1 cellular context compared by ENCODE assay signal in the genomic region with DNA sequence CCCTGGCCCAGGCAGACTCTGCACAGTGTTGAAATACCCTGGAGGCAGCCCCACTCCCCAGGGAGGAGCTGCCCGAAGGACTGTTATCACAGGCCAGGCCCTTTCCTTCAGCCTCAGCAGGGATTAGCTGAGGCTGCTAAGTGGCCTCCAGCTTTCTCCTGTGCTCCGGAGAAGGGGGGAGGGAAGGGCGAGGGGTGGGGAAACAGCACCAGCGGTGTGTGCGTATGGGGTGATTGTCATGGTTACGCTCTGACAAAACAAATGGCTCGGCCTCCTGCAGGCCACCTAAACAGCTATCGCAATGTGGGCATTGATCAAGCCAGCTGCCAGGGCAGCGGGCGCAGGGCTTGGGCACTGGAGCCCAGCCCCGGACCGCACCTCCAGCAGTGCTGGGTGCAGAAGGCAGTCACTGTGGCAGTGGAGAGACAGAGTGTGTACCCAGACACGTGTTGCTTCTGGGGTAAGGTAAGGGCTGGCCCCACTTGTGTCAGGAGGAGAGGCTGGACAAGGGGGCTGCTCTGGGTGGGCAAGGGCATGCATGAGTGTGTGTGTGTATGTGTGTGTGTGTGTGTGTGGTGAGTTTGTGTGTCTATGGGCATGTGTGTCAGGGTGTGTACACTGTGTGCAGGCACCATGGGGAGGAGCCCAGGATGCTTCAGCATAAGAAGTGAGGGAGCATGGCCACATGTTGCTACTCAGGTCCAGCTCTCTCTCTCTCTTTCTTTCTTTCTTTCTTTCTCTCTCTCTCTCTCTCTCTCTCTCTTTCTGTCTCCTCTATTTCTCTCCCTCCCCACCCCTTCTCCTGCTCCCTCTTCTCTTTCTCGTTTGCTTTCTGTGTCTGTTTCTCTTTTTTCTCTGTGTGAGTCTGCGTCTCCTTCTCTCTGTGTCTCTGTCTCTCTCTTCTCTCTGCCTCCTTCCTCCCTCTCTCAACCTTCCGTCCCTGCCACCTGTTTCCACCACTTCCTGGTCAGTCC.
TF ChIP-seq lines count a peak whose summit lies in the region.

A gene with protein sequence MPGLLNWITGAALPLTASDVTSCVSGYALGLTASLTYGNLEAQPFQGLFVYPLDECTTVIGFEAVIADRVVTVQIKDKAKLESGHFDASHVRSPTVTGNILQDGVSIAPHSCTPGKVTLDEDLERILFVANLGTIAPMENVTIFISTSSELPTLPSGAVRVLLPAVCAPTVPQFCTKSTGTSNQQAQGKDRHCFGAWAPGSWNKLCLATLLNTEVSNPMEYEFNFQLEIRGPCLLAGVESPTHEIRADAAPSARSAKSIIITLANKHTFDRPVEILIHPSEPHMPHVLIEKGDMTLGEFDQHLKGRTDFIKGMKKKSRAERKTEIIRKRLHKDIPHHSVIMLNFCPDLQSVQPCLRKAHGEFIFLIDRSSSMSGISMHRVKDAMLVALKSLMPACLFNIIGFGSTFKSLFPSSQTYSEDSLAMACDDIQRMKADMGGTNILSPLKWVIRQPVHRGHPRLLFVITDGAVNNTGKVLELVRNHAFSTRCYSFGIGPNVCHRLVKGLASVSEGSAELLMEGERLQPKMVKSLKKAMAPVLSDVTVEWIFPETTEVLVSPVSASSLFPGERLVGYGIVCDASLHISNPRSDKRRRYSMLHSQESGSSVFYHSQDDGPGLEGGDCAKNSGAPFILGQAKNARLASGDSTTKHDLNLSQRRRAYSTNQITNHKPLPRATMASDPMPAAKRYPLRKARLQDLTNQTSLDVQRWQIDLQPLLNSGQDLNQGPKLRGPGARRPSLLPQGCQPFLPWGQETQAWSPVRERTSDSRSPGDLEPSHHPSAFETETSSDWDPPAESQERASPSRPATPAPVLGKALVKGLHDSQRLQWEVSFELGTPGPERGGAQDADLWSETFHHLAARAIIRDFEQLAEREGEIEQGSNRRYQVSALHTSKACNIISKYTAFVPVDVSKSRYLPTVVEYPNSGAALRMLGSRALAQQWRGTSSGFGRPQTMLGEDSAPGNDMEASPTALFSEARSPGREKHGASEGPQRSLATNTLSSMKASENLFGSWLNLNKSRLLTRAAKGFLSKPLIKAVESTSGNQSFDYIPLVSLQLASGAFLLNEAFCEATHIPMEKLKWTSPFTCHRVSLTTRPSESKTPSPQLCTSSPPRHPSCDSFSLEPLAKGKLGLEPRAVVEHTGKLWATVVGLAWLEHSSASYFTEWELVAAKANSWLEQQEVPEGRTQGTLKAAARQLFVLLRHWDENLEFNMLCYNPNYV (plus strand): TSS at position 252 of the 974 bp plus-strand sequence. CDS start 19,727 bp downstream, outside the sequence.

TF ChIP-seq in HepG2, 621 proteins besides CTCF, POLR2A, EP300 and RAD21:
- no peak for TF ChIP-seq STAG1 (CRISPR knock-in tag; IDR thresholded peaks at IDR 0.05)
- TF ChIP-seq, protein P1, sequence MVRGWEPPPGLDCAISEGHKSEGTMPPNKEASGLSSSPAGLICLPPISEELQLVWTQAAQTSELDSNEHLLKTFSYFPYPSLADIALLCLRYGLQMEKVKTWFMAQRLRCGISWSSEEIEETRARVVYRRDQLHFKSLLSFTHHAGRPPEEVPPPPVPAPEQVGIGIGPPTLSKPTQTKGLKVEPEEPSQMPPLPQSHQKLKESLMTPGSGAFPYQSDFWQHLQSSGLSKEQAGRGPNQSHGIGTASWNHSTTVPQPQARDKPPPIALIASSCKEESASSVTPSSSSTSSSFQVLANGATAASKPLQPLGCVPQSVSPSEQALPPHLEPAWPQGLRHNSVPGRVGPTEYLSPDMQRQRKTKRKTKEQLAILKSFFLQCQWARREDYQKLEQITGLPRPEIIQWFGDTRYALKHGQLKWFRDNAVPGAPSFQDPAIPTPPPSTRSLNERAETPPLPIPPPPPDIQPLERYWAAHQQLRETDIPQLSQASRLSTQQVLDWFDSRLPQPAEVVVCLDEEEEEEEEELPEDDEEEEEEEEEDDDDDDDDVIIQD (CRISPR knock-in tag; IDR thresholded peaks at IDR 0.05; ENCODE audit: low read depth) = no peak
- TF ChIP-seq ZNF382 (CRISPR knock-in tag; IDR thresholded peaks at IDR 0.05; ENCODE audit: borderline replicate concordance) = no peak
- TF ChIP-seq BHLHE40 (IDR thresholded peaks at IDR 0.05; ENCODE audit: low read length) = no peak
- TF ChIP-seq PCBP2 (optimal IDR thresholded peaks at IDR 0.05; ENCODE audit: low read depth, low read length, poor library complexity, severe bottlenecking) = no peak
- TF ChIP-seq, protein P2, sequence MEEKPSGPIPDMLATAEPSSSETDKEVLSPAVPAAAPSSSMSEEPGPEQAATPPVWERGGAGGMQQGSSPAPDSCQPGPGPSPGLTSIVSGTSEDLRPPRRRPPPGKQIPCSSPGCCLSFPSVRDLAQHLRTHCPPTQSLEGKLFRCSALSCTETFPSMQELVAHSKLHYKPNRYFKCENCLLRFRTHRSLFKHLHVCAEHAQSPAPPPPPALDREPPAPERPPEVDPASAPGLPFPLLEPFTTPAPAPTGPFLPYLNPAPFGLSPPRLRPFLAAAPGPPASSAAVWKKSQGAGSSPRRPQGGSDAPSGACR (CRISPR knock-in tag; IDR thresholded peaks at IDR 0.05) = no peak
- no peak for TF ChIP-seq ATF1 (CRISPR knock-in tag; IDR thresholded peaks at IDR 0.05)
- TF ChIP-seq ZBTB42 (CRISPR knock-in tag; IDR thresholded peaks at IDR 0.05) = no peak
- TF ChIP-seq ZNF556 (CRISPR knock-in tag; IDR thresholded peaks at IDR 0.05; ENCODE audit: borderline replicate concordance) = no peak
- TF ChIP-seq KLF15 (CRISPR knock-in tag; IDR thresholded peaks at IDR 0.05; ENCODE audit: borderline replicate concordance) = no peak
- TF ChIP-seq, protein P3, sequence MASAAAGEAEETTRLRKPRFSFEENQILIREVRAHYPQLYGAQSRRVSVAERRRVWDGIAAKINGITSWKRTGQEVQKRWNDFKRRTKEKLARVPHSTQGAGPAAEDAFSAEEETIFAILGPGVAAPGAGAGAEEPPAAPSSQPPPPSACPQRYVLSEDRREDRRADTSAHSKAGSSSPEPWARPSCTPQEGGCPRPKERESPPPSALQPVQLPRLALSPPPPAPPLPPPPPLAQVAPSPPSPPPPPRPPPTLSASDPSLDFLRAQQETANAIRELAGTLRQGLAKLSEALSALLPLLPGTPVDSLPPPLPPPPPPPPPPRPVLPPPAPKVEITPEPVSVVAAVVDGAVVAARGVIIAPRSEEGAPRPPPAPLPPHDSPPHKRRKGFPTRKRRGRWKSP (CRISPR knock-in tag; IDR thresholded peaks at IDR 0.05) = no peak
- TF ChIP-seq, protein P4, sequence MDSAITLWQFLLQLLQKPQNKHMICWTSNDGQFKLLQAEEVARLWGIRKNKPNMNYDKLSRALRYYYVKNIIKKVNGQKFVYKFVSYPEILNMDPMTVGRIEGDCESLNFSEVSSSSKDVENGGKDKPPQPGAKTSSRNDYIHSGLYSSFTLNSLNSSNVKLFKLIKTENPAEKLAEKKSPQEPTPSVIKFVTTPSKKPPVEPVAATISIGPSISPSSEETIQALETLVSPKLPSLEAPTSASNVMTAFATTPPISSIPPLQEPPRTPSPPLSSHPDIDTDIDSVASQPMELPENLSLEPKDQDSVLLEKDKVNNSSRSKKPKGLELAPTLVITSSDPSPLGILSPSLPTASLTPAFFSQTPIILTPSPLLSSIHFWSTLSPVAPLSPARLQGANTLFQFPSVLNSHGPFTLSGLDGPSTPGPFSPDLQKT (CRISPR knock-in tag; IDR thresholded peaks at IDR 0.05; ENCODE audit: borderline replicate concordance) = no peak
- TF ChIP-seq POGZ (CRISPR knock-in tag; IDR thresholded peaks at IDR 0.05) = no peak
- TF ChIP-seq MAZ (IDR thresholded peaks at IDR 0.05; ENCODE audit: borderline replicate concordance, low read depth, low read length) = no peak
- TF ChIP-seq MAZ (CRISPR knock-in tag; IDR thresholded peaks at IDR 0.05; ENCODE audit: low read depth) = no peak
- no peak for TF ChIP-seq ATF7-NPFF (CRISPR knock-in tag; IDR thresholded peaks at IDR 0.05; ENCODE audit: low read depth)
- TF ChIP-seq SIX1 (CRISPR knock-in tag; IDR thresholded peaks at IDR 0.05; ENCODE audit: borderline replicate concordance) = no peak
- TF ChIP-seq, protein P5, sequence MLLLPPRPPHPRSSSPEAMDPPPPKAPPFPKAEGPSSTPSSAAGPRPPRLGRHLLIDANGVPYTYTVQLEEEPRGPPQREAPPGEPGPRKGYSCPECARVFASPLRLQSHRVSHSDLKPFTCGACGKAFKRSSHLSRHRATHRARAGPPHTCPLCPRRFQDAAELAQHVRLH (CRISPR knock-in tag; IDR thresholded peaks at IDR 0.05; ENCODE audit: borderline replicate concordance, low read depth) = no peak
- TF ChIP-seq ZNF451 (CRISPR knock-in tag; IDR thresholded peaks at IDR 0.05) = no peak
- TF ChIP-seq MAF1 (CRISPR knock-in tag; IDR thresholded peaks at IDR 0.05; ENCODE audit: borderline replicate concordance) = no peak
